Comparison of ENCODE assay signal across 8 cellular contexts in genomic region chr4:41257257-41257900, GRCh38. TPM values are rescaled to one million over a fixed set of nuclear protein-coding genes. Genes with fewer than 3 reads are reported as not detected.
DNase-seq lines count a peak whose midpoint lies in the region; ATAC-seq, FAIRE-seq and TF ChIP-seq lines count a peak whose summit lies in the region.

No MANE protein-coding gene starts in this region.

- POLR2A ChIA-PET in HepG2 (lab: Yijun Ruan, JAX): no interaction called here

- DNase-seq in Ammon's horn (ENCODE audit: low spot score) (peak; percentile 49), SJSA1 (ENCODE audit: low read depth in 1 of 2, low spot score in 2 of 2) (peak in 1 of 2 experiments; percentile 3), dedifferentiated amniotic fluid mesenchymal stem cell (ENCODE audit: extremely low spot score) (peak; percentile 68), HepG2 (ENCODE audit: low spot score) (no peak), MV-4-11 (lab: John Stamatoyannopoulos, UW) (no peak)
- DNase-seq in stimulated activated CD4-positive, alpha-beta T cell treated with anti-CD3 and anti-CD28 coated beads, Interleukin-4, amount 100 ng/mL, for 4 hours: peak; percentile 49 to 52

- no peaks in the 10 kb centered on the region for H3K36me3 ChIP-seq in SJSA1
- H3K36me3 ChIP-seq in HepG2 (replicated peaks in 1 of 2; ENCODE audit: control insufficient read depth in 1 of 2, insufficient read depth in 2 of 2, low read length in 2 of 2): no peaks in the 10 kb centered on the region

- intact Hi-C loops in HepG2 (cut with micrococcal nuclease; ENCODE audit: unreplicated experiment): no loop called here

- no TSS peak for BruUV-seq in HepG2 (replicated peaks; lab: Mats Ljungman, UMichigan)

- H3K9me3 ChIP-seq in SJSA1 (replicated peaks): no peaks in the 10 kb centered on the region
- no peaks in the 10 kb centered on the region for H3K9me3 ChIP-seq in HepG2 (ENCODE audit: low read length)

- no peak for TF ChIP-seq RAD21 in HepG2 (CRISPR knock-in tag; IDR thresholded peaks at IDR 0.05)

- CTCF ChIA-PET in HepG2 (lab: Yijun Ruan, JAX; ENCODE audit: low intra/inter-chr PET ratio, low total read pairs): no interaction called here

- H4K20me1 ChIP-seq in HepG2 (ENCODE audit: insufficient read depth, low read length): no peaks in the 10 kb centered on the region

- TF ChIP-seq EP300 in HepG2 (IDR thresholded peaks at IDR 0.05; ENCODE audit: low read depth in 2 of 2, low read length in 2 of 2) (no peak), HepG2 (CRISPR knock-in tag; IDR thresholded peaks at IDR 0.05; ENCODE audit: borderline replicate concordance) (no peak)

- TF ChIP-seq POLR2A in HepG2 (IDR thresholded peaks at IDR 0.05; ENCODE audit: insufficient read depth in 1 of 2, low read depth in 2 of 2, low read length in 2 of 2): no peak

- in situ Hi-C loops in HepG2 (cut with HindIII; ENCODE audit: extremely low pct_ligation_motif_present, low pct_unique_long_range_greater_than_20kb): no loop called here

- peak; percentile 69 for ATAC-seq in GM18868 (IDR thresholded peaks at IDR 0.05; ENCODE audit: unreplicated experiment)
- peak; percentile 22 for ATAC-seq in HG03575 (IDR thresholded peaks at IDR 0.05; ENCODE audit: extremely low read depth, insufficient number of reproducible peaks, low FRiP score, unreplicated experiment)
- peak; percentile 69 for ATAC-seq in HepG2

- no peak for TF ChIP-seq CTCF in HepG2 (CRISPR knock-in tag; IDR thresholded peaks at IDR 0.05)

- H3K27me3 ChIP-seq in SJSA1 (replicated peaks) (peaks cover 19% of the 10 kb centered on the region), HepG2 (ENCODE audit: control insufficient read depth in 1 of 2, insufficient read depth in 2 of 2, low read length in 2 of 2) (peaks cover 5 to 47% of the 10 kb centered on the region in 2 experiments)

- no peaks in the 10 kb centered on the region for H3K79me2 ChIP-seq in HepG2 (ENCODE audit: insufficient read depth, low read length)

- H3K4me3 ChIP-seq in SJSA1 (peak overlapping the region; percentile 40), HepG2 (replicated peaks in 1 of 3; ENCODE audit: insufficient read depth in 1 of 3, low read depth in 2 of 3, low read length in 3 of 3) (peak overlapping the region in 2 of 3 experiments; percentile 16 to 54; a peak in 3 of 6 replicates)

- H3K27ac ChIP-seq in SJSA1 (no peak overlapping the region), HepG2 (ENCODE audit: extremely low read length, insufficient read depth, low read length) (no peak overlapping the region)

- no CpG with 5 or more reads among the region's 69 CpGs for WGBS in HepG2 (ENCODE audit: low lambda C conversion rate)

- no peak for FAIRE-seq in HepG2 (lab: Jason Lieb, UNC)

- H2AFZ ChIP-seq in HepG2 (ENCODE audit: low read length): no peak overlapping the region

- H3K4me2 ChIP-seq in HepG2 (ENCODE audit: low read depth, low read length): peak overlapping the region; percentile 62

- H3K4me1 ChIP-seq in SJSA1 (replicated peaks) (peaks cover 10% of the 10 kb centered on the region), HepG2 (ENCODE audit: insufficient read depth, low read length) (no peaks in the 10 kb centered on the region)

- H3K9ac ChIP-seq in HepG2 (ENCODE audit: insufficient read depth, low read depth, low read length): no peak overlapping the region

TF ChIP-seq in HepG2, 621 proteins besides CTCF, POLR2A, EP300 and RAD21 (continues in another document):
- TF ChIP-seq ZNF768 (CRISPR knock-in tag; IDR thresholded peaks at IDR 0.05) (0 out of 2 replicates have a peak, but pooled peaks have one; percentile 13), TFDP1 (CRISPR knock-in tag; IDR thresholded peaks at IDR 0.05; ENCODE audit: borderline replicate concordance) (0 out of 2 replicates have a peak, but pooled peaks have one; percentile 34), MAX (IDR thresholded peaks at IDR 0.05) (peak; percentile 75), ZBTB14 (CRISPR knock-in tag; IDR thresholded peaks at IDR 0.05) (0 out of 2 replicates have a peak, but pooled peaks have one; percentile 18), NFE2L2 (IDR thresholded peaks at IDR 0.05; ENCODE audit: low read length) (no peak)

RNA-seq across cellular contexts. Expression of gene UCHL1, which starts 0.7 kb away (rescaled TPM):
- 32.8 and 37.7 TPM in 2 replicates for total RNA-seq in SJSA1 (2014; rRNA removed; shearing (Covaris generic))
- total RNA-seq in HepG2 (2016; rRNA removed; fragmentation: Illumina TruSeq; extraction: Trizol): not detected in 2 replicates
- not detected in 2 replicates for total RNA-seq in HepG2 (2016; cell fraction: cytosol; rRNA removed; fragmentation: Illumina TruSeq; extraction: Trizol; ENCODE audit: low read depth)
- total RNA-seq in HepG2 (2016; cell fraction: insoluble cytoplasmic fraction; rRNA removed; fragmentation: Illumina TruSeq; extraction: Trizol): 0.13 TPM in 1 of 2 replicates, not detected in the other
- not detected in 2 replicates for total RNA-seq in HepG2 (2016; cell fraction: membrane; rRNA removed; fragmentation: Illumina TruSeq; extraction: Trizol)
- total RNA-seq in HepG2 (2016; cell fraction: nucleus; rRNA removed; fragmentation: Illumina TruSeq; extraction: Trizol): not detected in 2 replicates
- not detected in 2 replicates for polyA plus RNA-seq in HepG2 (2011; rRNA removed)
- 0.08 and 0.13 TPM in 2 replicates for polyA plus RNA-seq in HepG2 (2011; cell fraction: cytosol; rRNA removed)
- polyA plus RNA-seq in HepG2 (2011; cell fraction: nucleus; rRNA removed): 0.29 and 0.45 TPM in 2 replicates
- not detected in 2 replicates for polyA plus RNA-seq in HepG2 (2012)
- not detected in 2 replicates for polyA plus RNA-seq in HepG2 (2016; cell fraction: cytosol; fragmentation: Illumina TruSeq; extraction: Trizol; ENCODE audit: low read depth)
- not detected in 2 replicates for polyA plus RNA-seq in HepG2 (2016; cell fraction: insoluble cytoplasmic fraction; fragmentation: Illumina TruSeq; extraction: Trizol; ENCODE audit: low read depth)
- polyA plus RNA-seq in HepG2 (2016; cell fraction: membrane; fragmentation: Illumina TruSeq; extraction: Trizol; ENCODE audit: low read depth): 0.21 TPM in 1 of 2 replicates, not detected in the other
- polyA plus RNA-seq in HepG2 (2016; cell fraction: nucleus; fragmentation: Illumina TruSeq; extraction: Trizol; ENCODE audit: insufficient read depth, low read depth): not detected in 2 replicates
- not detected in 2 replicates for polyA minus RNA-seq in HepG2 (2011; rRNA and poly(A)+ RNA removed; ENCODE audit: low replicate concordance)
- not detected in 2 replicates for polyA minus RNA-seq in HepG2 (2011; cell fraction: cytosol; rRNA and poly(A)+ RNA removed)
- polyA minus RNA-seq in HepG2 (2011; cell fraction: nucleus; rRNA and poly(A)+ RNA removed): not detected in 2 replicates

RNA-seq across cellular contexts. Expression of gene APBB2, which starts 43.0 kb away (rescaled TPM):
- total RNA-seq in SJSA1 (2014; rRNA removed; shearing (Covaris generic)): 12.9 and 13.1 TPM in 2 replicates
- total RNA-seq in HepG2 (2016; rRNA removed; fragmentation: Illumina TruSeq; extraction: Trizol): 17.0 and 19.7 TPM in 2 replicates
- 14.9 and 15.5 TPM in 2 replicates for total RNA-seq in HepG2 (2016; cell fraction: cytosol; rRNA removed; fragmentation: Illumina TruSeq; extraction: Trizol; ENCODE audit: low read depth)
- 17.3 and 17.6 TPM in 2 replicates for total RNA-seq in HepG2 (2016; cell fraction: insoluble cytoplasmic fraction; rRNA removed; fragmentation: Illumina TruSeq; extraction: Trizol)
- total RNA-seq in HepG2 (2016; cell fraction: membrane; rRNA removed; fragmentation: Illumina TruSeq; extraction: Trizol): 11.9 and 12.0 TPM in 2 replicates
- total RNA-seq in HepG2 (2016; cell fraction: nucleus; rRNA removed; fragmentation: Illumina TruSeq; extraction: Trizol): 35.0 and 35.4 TPM in 2 replicates
- polyA plus RNA-seq in HepG2 (2011; rRNA removed): 9.7 and 11.7 TPM in 2 replicates
- 10.4 and 11.7 TPM in 2 replicates for polyA plus RNA-seq in HepG2 (2011; cell fraction: cytosol; rRNA removed)
- 20.4 and 21.7 TPM in 2 replicates for polyA plus RNA-seq in HepG2 (2011; cell fraction: nucleus; rRNA removed)
- polyA plus RNA-seq in HepG2 (2012): 8.9 and 9.8 TPM in 2 replicates
- polyA plus RNA-seq in HepG2 (2016; cell fraction: cytosol; fragmentation: Illumina TruSeq; extraction: Trizol; ENCODE audit: low read depth): 0.61 and 0.73 TPM in 2 replicates
- polyA plus RNA-seq in HepG2 (2016; cell fraction: insoluble cytoplasmic fraction; fragmentation: Illumina TruSeq; extraction: Trizol; ENCODE audit: low read depth): 12.6 and 12.9 TPM in 2 replicates
- 3.0 and 3.5 TPM in 2 replicates for polyA plus RNA-seq in HepG2 (2016; cell fraction: membrane; fragmentation: Illumina TruSeq; extraction: Trizol; ENCODE audit: low read depth)
- 17.6 and 19.8 TPM in 2 replicates for polyA plus RNA-seq in HepG2 (2016; cell fraction: nucleus; fragmentation: Illumina TruSeq; extraction: Trizol; ENCODE audit: insufficient read depth, low read depth)
- polyA minus RNA-seq in HepG2 (2011; rRNA and poly(A)+ RNA removed; ENCODE audit: low replicate concordance): 15.2 and 41.3 TPM in 2 replicates
- polyA minus RNA-seq in HepG2 (2011; cell fraction: cytosol; rRNA and poly(A)+ RNA removed): 12.6 and 12.7 TPM in 2 replicates
- 42.4 and 49.7 TPM in 2 replicates for polyA minus RNA-seq in HepG2 (2011; cell fraction: nucleus; rRNA and poly(A)+ RNA removed)

Comparison
In these comparisons a context has a peak if more than half of its experiments do, and no peak if none do; other contexts are left out.
1. DNase-seq: peak in Ammon's horn (single experiment), dedifferentiated amniotic fluid mesenchymal stem cell (single experiment) and stimulated activated CD4-positive, alpha-beta T cell treated with anti-CD3 and anti-CD28 coated beads, Interleukin-4, amount 100 ng/mL, for 4 hours (2 of 2); none in HepG2 (single experiment) and MV-4-11 (single experiment).
2. RNA of gene UCHL1, which starts 0.7 kb away (total RNA-seq): 32.8 to 37.7 TPM in SJSA1; 0.13 TPM in HepG2; every median in the first group is over 10 times any median in the second.
3. Peak in every context shown above with its lines, with median percentiles within 50 percentile points of each other: ATAC-seq.